ENCODE assay signal across 8 cellular contexts in the genomic region with DNA sequence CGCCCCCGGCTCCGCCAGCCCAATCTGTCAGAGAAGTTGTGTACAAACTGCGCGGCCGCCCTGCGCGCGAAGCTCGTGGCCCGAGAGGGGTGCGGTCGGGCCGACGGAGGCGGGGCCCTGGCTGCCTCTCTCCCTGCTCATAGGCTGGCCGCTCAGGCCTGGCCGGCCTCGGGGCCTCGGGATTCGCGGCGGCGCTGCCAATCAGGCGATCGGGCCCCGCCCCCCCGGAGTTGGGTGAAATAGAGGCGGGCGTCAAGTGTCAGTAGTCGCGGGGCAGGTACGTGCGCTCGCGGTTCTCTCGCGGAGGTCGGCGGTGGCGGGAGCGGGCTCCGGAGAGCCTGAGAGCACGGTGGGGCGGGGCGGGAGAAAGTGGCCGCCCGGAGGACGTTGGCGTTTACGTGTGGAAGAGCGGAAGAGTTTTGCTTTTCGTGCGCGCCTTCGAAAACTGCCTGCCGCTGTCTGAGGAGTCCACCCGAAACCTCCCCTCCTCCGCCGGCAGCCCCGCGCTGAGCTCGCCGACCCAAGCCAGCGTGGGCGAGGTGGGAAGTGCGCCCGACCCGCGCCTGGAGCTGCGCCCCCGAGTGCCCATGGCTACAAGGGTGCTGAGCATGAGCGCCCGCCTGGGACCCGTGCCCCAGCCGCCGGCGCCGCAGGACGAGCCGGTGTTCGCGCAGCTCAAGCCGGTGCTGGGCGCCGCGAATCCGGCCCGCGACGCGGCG. TPM values are rescaled to one million over a fixed set of nuclear protein-coding genes. Genes with fewer than 3 reads are reported as not detected.
DNase-seq lines count a peak whose midpoint lies in the region; ATAC-seq and TF ChIP-seq lines count a peak whose summit lies in the region.

A gene (plus strand): TSS at position 265 of the 719 bp plus-strand sequence. CDS start 323 bp downstream, at position 588.

- H3K4me1 Mint-ChIP-seq in neural progenitor cell, result peaks cover 33% of the 10 kb centered on the region

- peak; percentile 99 for DNase-seq in ELF-1 (ENCODE audit: low read depth, low spot score)
- DNase-seq in GOT3 (lab: John Stamatoyannopoulos, UW), result peak; percentile 87
- DNase-seq in Kasumi-1 (lab: John Stamatoyannopoulos, UW), result peak; percentile 76 to 89
- peak; percentile 96 for DNase-seq in RWPE2 (ENCODE audit: low spot score)
- DNase-seq in activated effector memory CD4-positive, alpha-beta T cell treated with anti-CD3 and anti-CD28 coated beads, Interleukin-2, amount 50 U/mL, for 16 hours, result peak; percentile 99
- DNase-seq in foreskin fibroblast, result peak; percentile 89 to 97
- peak; percentile 98 for DNase-seq in neural progenitor cell (ENCODE audit: low spot score)

- H3K4me1 ChIP-seq in RWPE2 (ENCODE audit: insufficient read depth, poor library complexity, severe bottlenecking) (peaks cover 31% of the 10 kb centered on the region), neural progenitor cell (no peaks in the 10 kb centered on the region), stomach smooth muscle (ENCODE audit: control insufficient read depth, insufficient read depth, low read length) (peaks cover 4% of the 10 kb centered on the region)

- no peaks in the 10 kb centered on the region for H3K36me3 Mint-ChIP-seq in neural progenitor cell

- peak within 1 kb of the TSS; percentile 94 for H2AFZ ChIP-seq in neural progenitor cell (replicated peaks)

- no peaks in the 10 kb centered on the region for H3K27me3 ChIP-seq in RWPE2 (ENCODE audit: insufficient read depth, poor library complexity, severe bottlenecking)
- H3K27me3 ChIP-seq in neural progenitor cell, result peaks cover 71% of the 10 kb centered on the region
- H3K27me3 ChIP-seq in stomach smooth muscle (ENCODE audit: control insufficient read depth in 1 of 2, insufficient read depth in 2 of 2, low read length in 2 of 2), result peaks cover 0 to 9% of the 10 kb centered on the region in 2 donors

- H3F3A ChIP-seq in neural progenitor cell (ENCODE audit: low read depth), result no peaks in the 10 kb centered on the region

- no peaks in the 10 kb centered on the region for H3K9me3 ChIP-seq in RWPE2 (ENCODE audit: severe bottlenecking)
- no peaks in the 10 kb centered on the region for H3K9me3 ChIP-seq in neural progenitor cell (ENCODE audit: low read depth)
- no peaks in the 10 kb centered on the region for H3K9me3 ChIP-seq in stomach smooth muscle (ENCODE audit: control insufficient read depth in 2 of 2, low read length in 2 of 2)

- peak within 1 kb of the TSS; percentile 95 for H3K4me2 ChIP-seq in neural progenitor cell

- peak; percentile 84 for ATAC-seq in RWPE2 (ENCODE audit: low read depth)

- TF ChIP-seq CTCF in RWPE2 (IDR thresholded peaks at IDR 0.05; ENCODE audit: poor library complexity, severe bottlenecking) (no peak), foreskin fibroblast (IDR thresholded peaks at IDR 0.05; ENCODE audit: low read depth, low read length) (no peak), neural progenitor cell (IDR thresholded peaks at IDR 0.05) (no peak)

- peak within 1 kb of the TSS; percentile 71 for H3K4me3 ChIP-seq in RWPE2 (ENCODE audit: severe bottlenecking)
- H3K4me3 ChIP-seq in foreskin fibroblast (ENCODE audit: low read depth in 1 of 2, low read length in 2 of 2), result peak within 1 kb of the TSS; percentile 61 to 74
- H3K4me3 ChIP-seq in neural progenitor cell, result peak within 1 kb of the TSS; percentile 64
- peak within 1 kb of the TSS; percentile 78 to 86 for H3K4me3 ChIP-seq in stomach smooth muscle (ENCODE audit: low read length in 2 of 2)

- no peak within 1 kb of the TSS for H3K27ac Mint-ChIP-seq in neural progenitor cell

- H3K79me2 ChIP-seq in neural progenitor cell (ENCODE audit: low read depth), result no peaks in the 10 kb centered on the region

- H3K27me3 Mint-ChIP-seq in neural progenitor cell (ENCODE audit: insufficient read depth, low read depth), result peaks cover 30% of the 10 kb centered on the region

- H4K20me1 ChIP-seq in neural progenitor cell (ENCODE audit: low read depth), result peaks cover 6% of the 10 kb centered on the region

- no peaks in the 10 kb centered on the region for H3K9me3 Mint-ChIP-seq in neural progenitor cell

- H3K36me3 ChIP-seq in RWPE2 (ENCODE audit: low read depth), result peaks cover 41% of the 10 kb centered on the region
- H3K36me3 ChIP-seq in neural progenitor cell, result no peaks in the 10 kb centered on the region
- no peaks in the 10 kb centered on the region for H3K36me3 ChIP-seq in stomach smooth muscle (ENCODE audit: control insufficient read depth in 2 of 2, insufficient read depth in 2 of 2, low read length in 2 of 2)

- no peak within 1 kb of the TSS for H3K9ac ChIP-seq in neural progenitor cell
- peak within 1 kb of the TSS; percentile 58 to 63 for H3K9ac ChIP-seq in stomach smooth muscle (ENCODE audit: low read length in 2 of 2)

- peak within 1 kb of the TSS; percentile 92 for H3K4me3 Mint-ChIP-seq in neural progenitor cell

- H3K27ac ChIP-seq in RWPE2 (ENCODE audit: poor library complexity, severe bottlenecking) (peak within 1 kb of the TSS; percentile 92), neural progenitor cell (no peak within 1 kb of the TSS), stomach smooth muscle (ENCODE audit: low read length) (no peak within 1 kb of the TSS)

RNA-seq across cellular contexts. Expression of the gene that starts here (rescaled TPM):
- total RNA-seq in neural progenitor cell (ENCODE audit: low replicate concordance), result 0.84 and 0.96 TPM in 2 replicates

Comparison
In these comparisons a context has a peak if more than half of its experiments do, and no peak if none do; other contexts are left out.
1. Peak in DNase-seq, H3K4me3 ChIP-seq and H3K4me2 ChIP-seq in neural progenitor cell; RNA of the gene not detected or under 1 TPM.